In the genomic region with DNA sequence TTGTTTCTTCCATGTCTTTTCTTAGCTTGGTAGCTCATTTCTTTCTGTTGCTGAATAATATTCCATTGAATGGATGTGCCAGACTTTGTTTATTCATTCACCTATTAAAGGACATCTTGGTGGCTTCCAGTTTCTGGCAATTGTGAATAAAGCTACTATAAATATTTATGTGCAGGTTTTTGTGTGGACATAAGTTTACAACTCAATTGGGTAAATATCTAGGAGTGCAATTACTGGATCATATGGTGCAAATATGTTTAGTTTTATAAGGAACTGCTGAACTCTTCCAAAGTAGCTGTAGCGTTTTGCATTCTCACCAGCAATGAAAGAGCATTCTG, we compare ENCODE assay signal across 1 cellular context.
TF ChIP-seq lines count a peak whose summit lies in the region.

No MANE protein-coding gene starts in this region.

TF ChIP-seq in A549, 52 proteins besides CTCF, POLR2A, EP300 and RAD21 (continued from another document):
- TF ChIP-seq, protein P1, sequence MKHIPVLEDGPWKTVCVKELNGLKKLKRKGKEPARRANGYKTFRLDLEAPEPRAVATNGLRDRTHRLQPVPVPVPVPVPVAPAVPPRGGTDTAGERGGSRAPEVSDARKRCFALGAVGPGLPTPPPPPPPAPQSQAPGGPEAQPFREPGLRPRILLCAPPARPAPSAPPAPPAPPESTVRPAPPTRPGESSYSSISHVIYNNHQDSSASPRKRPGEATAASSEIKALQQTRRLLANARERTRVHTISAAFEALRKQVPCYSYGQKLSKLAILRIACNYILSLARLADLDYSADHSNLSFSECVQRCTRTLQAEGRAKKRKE (CRISPR knock-in tag; IDR thresholded peaks at IDR 0.05; ENCODE audit: low read depth): no peak
- TF ChIP-seq HES2 (IDR thresholded peaks at IDR 0.05): no peak
- no peak for TF ChIP-seq NPAS2 (CRISPR knock-in tag; IDR thresholded peaks at IDR 0.05; ENCODE audit: borderline replicate concordance)
- TF ChIP-seq HOXB5 (CRISPR knock-in tag; IDR thresholded peaks at IDR 0.05): no peak
